ENCODE assay signal across 8 cellular contexts in genomic region chr11:76379811-76380160, GRCh38. TPM values are rescaled to one million over a fixed set of nuclear protein-coding genes. Genes with fewer than 3 reads are reported as not detected.
DNase-seq lines count a peak whose midpoint lies in the region; TF ChIP-seq lines count a peak whose summit lies in the region.

No MANE protein-coding gene starts in this region.

- H4K20me1 ChIP-seq in SU-DHL-6 (ENCODE audit: low read depth, low read length) = peaks cover 18% of the 10 kb centered on the region; the same call in 1 of the 2 replicates

- no peaks in the 10 kb centered on the region for H3K9me3 ChIP-seq in SU-DHL-6 (ENCODE audit: insufficient read depth, low read length)
- H3K9me3 ChIP-seq in sigmoid colon = no peaks in the 10 kb centered on the region

- H3K4me2 ChIP-seq in SU-DHL-6 (ENCODE audit: low read depth, low read length, poor library complexity, severe bottlenecking) = peak overlapping the region; percentile 93

- peaks cover 64% of the 10 kb centered on the region for H3K79me2 ChIP-seq in SU-DHL-6 (ENCODE audit: insufficient read depth, low read length)

- no peak for TF ChIP-seq POLR2A in sigmoid colon (IDR thresholded peaks at IDR 0.05)

- TF ChIP-seq EP300 in sigmoid colon (IDR thresholded peaks at IDR 0.05) = no peak

- intact Hi-C loops in sigmoid colon (cut with DNase I) = loop anchor here (2.0 kb wide), 1 partner anchor 145 kb away; no protein-coding TSS in a partner anchor

- H2AFZ ChIP-seq in SU-DHL-6 (ENCODE audit: low read depth, low read length, severe bottlenecking) = no peak overlapping the region

- no peak for DNase-seq in fibroblast of villous mesenchyme (ENCODE audit: low read depth)
- DNase-seq in sigmoid colon = no peak
- no peak for DNase-seq in nucleus accumbens (lab: John Stamatoyannopoulos, UW)
- no peak for DNase-seq in COLO829 (ENCODE audit: low spot score)
- no peak for DNase-seq in HuH-7 (ENCODE audit: low spot score)
- no peak for DNase-seq in NCI-H2227 treated with DMSO at 0.1 percent for 48 hours (lab: John Stamatoyannopoulos, UW)

- H3K27ac ChIP-seq in SU-DHL-6 (ENCODE audit: low read depth, low read length) = peak overlapping the region; percentile 75
- peak overlapping the region in 3 of 4 donors; percentile 82 to 86 (median 86) for H3K27ac ChIP-seq in sigmoid colon

- H3K9me2 ChIP-seq in SU-DHL-6 (replicated peaks; ENCODE audit: insufficient read depth, low read length) = no peaks in the 10 kb centered on the region

- 0 out of 2 replicates have a peak, but pooled peaks cover 3% of the 10 kb centered on the region for H3F3A ChIP-seq in SU-DHL-6 (ENCODE audit: insufficient read depth)

- H3K4me3 ChIP-seq in GM08714 (ENCODE audit: low read length) (peak overlapping the region; percentile 98), SU-DHL-6 (ENCODE audit: insufficient read depth, low read length, poor library complexity, severe bottlenecking) (peak overlapping the region; percentile 99), fibroblast of villous mesenchyme (ENCODE audit: low read depth, low read length) (peak overlapping the region; percentile 79), sigmoid colon (peak overlapping the region; percentile 69 to 92 (median 86))

- H3K27me3 ChIP-seq in SU-DHL-6 (ENCODE audit: low read length) = no peaks in the 10 kb centered on the region
- H3K27me3 ChIP-seq in sigmoid colon = no peaks in the 10 kb centered on the region

- H3K36me3 ChIP-seq in SU-DHL-6 (ENCODE audit: low read length) (no peaks in the 10 kb centered on the region), sigmoid colon (peaks cover 0 to 3% (median 0%) of the 10 kb centered on the region in 4 donors)

- peak overlapping the region; percentile 83 for H3K9ac ChIP-seq in SU-DHL-6 (ENCODE audit: low read length)

- H3K4me1 ChIP-seq in sigmoid colon = peaks cover 0 to 55% (median 35%) of the 10 kb centered on the region in 4 donors

- TF ChIP-seq CTCF in SU-DHL-6 (IDR thresholded peaks at IDR 0.05; ENCODE audit: insufficient read depth, low read length, poor library complexity, severe bottlenecking) (no peak), fibroblast of villous mesenchyme (IDR thresholded peaks at IDR 0.05; ENCODE audit: insufficient read depth, low read depth, low read length) (no peak), sigmoid colon (IDR thresholded peaks at IDR 0.05) (no peak)

- WGBS in sigmoid colon, 2 donors = 6 to 35% methylated on average over 6 of the region's 6 CpGs

RNA-seq across cellular contexts. Expression of gene THAP12, which starts 1.1 kb away (rescaled TPM):
- 44.5 and 47.1 TPM in 2 replicates for total RNA-seq in fibroblast of villous mesenchyme
- total RNA-seq in sigmoid colon = 10 to 100 TPM; 27.7 to 35.0 (median 31.4) TPM
- 10 to 100 TPM; 27.1 to 43.2 (median 27.3) TPM for polyA plus RNA-seq in sigmoid colon

RNA-seq across cellular contexts. Expression of gene GVQW3, which starts 1.3 kb away (rescaled TPM):
- total RNA-seq in fibroblast of villous mesenchyme (1.7 and 4.2 TPM in 2 replicates), sigmoid colon (1 to 10 TPM in 3 of 4 donors, under 1 TPM in 1; 0.41 to 4.7 (median 2.2) TPM)
- 1 to 10 TPM in 1 of 3 donors, under 1 TPM in 2; 0.60 to 1.9 (median 0.69) TPM for polyA plus RNA-seq in sigmoid colon
